ENCODE assay signal across 8 cellular contexts in the genomic region with DNA sequence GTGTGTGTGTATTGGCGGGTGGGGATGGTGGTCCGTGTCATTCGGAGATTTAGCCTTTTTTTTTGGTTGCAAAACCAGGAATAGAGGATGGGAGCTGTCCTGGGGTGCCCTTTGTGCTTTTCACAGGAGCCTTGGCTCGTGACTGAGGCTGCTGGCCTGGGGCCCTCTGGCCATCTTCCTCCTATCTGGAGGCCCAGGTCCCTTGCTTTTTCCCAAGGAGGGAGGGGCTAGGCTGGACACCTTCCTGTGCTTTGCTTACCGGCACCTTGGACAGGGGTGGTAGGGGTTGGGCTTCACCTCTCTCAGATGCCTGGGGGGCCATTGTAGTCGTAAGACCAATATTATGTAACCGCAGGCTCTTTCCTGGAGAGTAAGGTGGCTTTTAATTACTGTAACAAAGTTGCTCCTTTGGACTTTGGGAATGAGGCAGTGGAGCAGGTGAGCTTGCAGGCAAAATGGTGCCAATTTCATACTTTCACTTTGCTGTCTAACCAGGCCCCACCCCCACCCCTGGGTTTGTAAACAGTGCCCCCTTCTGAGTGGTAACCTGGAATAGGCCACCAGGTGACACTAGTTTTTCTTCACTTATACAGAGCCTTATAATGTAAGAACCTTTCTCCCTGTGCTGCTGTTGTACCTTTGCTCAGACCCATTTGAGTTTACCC. TPM values are rescaled to one million over a fixed set of nuclear protein-coding genes. Genes with fewer than 3 reads are reported as not detected.
DNase-seq lines count a peak whose midpoint lies in the region; ATAC-seq, FAIRE-seq and TF ChIP-seq lines count a peak whose summit lies in the region.

No MANE protein-coding gene starts in this region.

- DNase-seq in A549 (ENCODE audit: low read depth in 1 of 2, low spot score in 1 of 2) (peak; percentile 61 to 65), GM18507 (ENCODE audit: extremely low spot score, insufficient read length, low read depth) (peak; percentile 43), NCI-H2196 (lab: John Stamatoyannopoulos, UW; ENCODE audit: unreplicated experiment) (peak; percentile 33), activated T-cell treated with anti-CD3 and anti-CD28 coated beads for 24 hours (ENCODE audit: low read depth) (peak; percentile 21), natural killer cell (peak; percentile 19), type B pancreatic cell (ENCODE audit: extremely low spot score, unreplicated experiment) (peak; percentile 65), ureter (ENCODE audit: low spot score) (no peak)

- H3K9me3 Mint-ChIP-seq in natural killer cell = no peaks in the 10 kb centered on the region
- no peaks in the 10 kb centered on the region for H3K9me3 Mint-ChIP-seq in type B pancreatic cell

- peak; percentile 46 for FAIRE-seq in A549 (lab: Jason Lieb, UNC)
- peak; percentile 75 for FAIRE-seq in GM18507 (lab: Jason Lieb, UNC)

- peaks cover 37 to 59% of the 10 kb centered on the region in 2 donors for H3K4me1 Mint-ChIP-seq in natural killer cell
- H3K4me1 Mint-ChIP-seq in type B pancreatic cell (ENCODE audit: unreplicated experiment) = peaks cover 55% of the 10 kb centered on the region

- H3K27ac Mint-ChIP-seq in natural killer cell (peak overlapping the region; percentile 66 to 84), type B pancreatic cell (peak overlapping the region; percentile 83)

- H3K4me1 ChIP-seq in A549 (peaks cover 18% of the 10 kb centered on the region), esophagus (ENCODE audit: control insufficient read depth in 2 of 2, insufficient read depth in 2 of 2, low read length in 1 of 2) (peaks cover 2 to 17% of the 10 kb centered on the region in 2 donors)

- TF ChIP-seq EP300 in A549 (IDR thresholded peaks at IDR 0.05) = no peak

- H3K27me3 Mint-ChIP-seq in natural killer cell (ENCODE audit: low read depth in 2 of 2) = peaks cover 0 to 8% of the 10 kb centered on the region in 2 donors
- peaks cover 6% of the 10 kb centered on the region for H3K27me3 Mint-ChIP-seq in type B pancreatic cell

- H3K9me3 ChIP-seq in A549 (no peaks in the 10 kb centered on the region), esophagus (ENCODE audit: control insufficient read depth in 2 of 2, insufficient read depth in 1 of 2, low read depth in 1 of 2, low read length in 1 of 2) (no peaks in the 10 kb centered on the region)

- TF ChIP-seq RAD21 in A549 (conservative IDR thresholded peaks at IDR 0.05 in 1 of 2, IDR thresholded peaks at IDR 0.05 in 1 of 2) = no peak; a peak in 2 of 5 replicates

- TF ChIP-seq CTCF in A549 (IDR thresholded peaks at IDR 0.05) (peak; percentile 44), natural killer cell (IDR thresholded peaks at IDR 0.05) (no peak), type B pancreatic cell (conservative IDR thresholded peaks at IDR 0.05) (peak; percentile 51)

- no peaks in the 10 kb centered on the region for H3K27me3 ChIP-seq in esophagus (ENCODE audit: control insufficient read depth in 1 of 2, insufficient read depth in 2 of 2, low read length in 2 of 2)

- no peak for TF ChIP-seq POLR2A in A549 (IDR thresholded peaks at IDR 0.05; ENCODE audit: low read length)

- H3K27ac ChIP-seq in A549 (peak overlapping the region; percentile 85 to 90), esophagus (ENCODE audit: low read depth in 2 of 2, low read length in 1 of 2) (peak overlapping the region; percentile 88 to 92)

- H3K4me3 Mint-ChIP-seq in natural killer cell (peak overlapping the region; percentile 88), type B pancreatic cell (peak overlapping the region; percentile 92)

- H3K4me3 ChIP-seq in A549 = peak overlapping the region; percentile 95
- H3K4me3 ChIP-seq in esophagus (ENCODE audit: low read depth in 1 of 2, low read length in 2 of 2) = peak overlapping the region; percentile 89 to 100

- peak overlapping the region; percentile 97 for H3K4me2 ChIP-seq in A549

- 2% methylated on average over 7 of the region's 7 CpGs for WGBS in A549 (ENCODE audit: missing lambda C conversion rate)
- WGBS in esophagus, 2 donors = 1% methylated on average over 7 of the region's 7 CpGs

- peaks cover 16% of the 10 kb centered on the region for H3K36me3 Mint-ChIP-seq in natural killer cell
- peaks cover 36% of the 10 kb centered on the region for H3K36me3 Mint-ChIP-seq in type B pancreatic cell

- CTCF ChIA-PET in A549 (lab: Yijun Ruan, JAX) = interaction anchor here (0.7 to 1.0 kb wide), 2 partner anchors 25 to 206 kb away, joined by 3 read pairs; no protein-coding TSS in a partner anchor

- peaks cover 6 to 18% of the 10 kb centered on the region in 2 donors for H3K36me3 ChIP-seq in esophagus (ENCODE audit: control insufficient read depth in 2 of 2, insufficient read depth in 2 of 2, low read length in 1 of 2)

- POLR2A ChIA-PET in A549 (lab: Yijun Ruan, JAX) = interaction anchor here (1.0 to 3.6 kb wide), 5 partner anchors 28 to 84 kb away, joined by 4 to 86 read pairs (median 4); a partner anchor contains a TSS

- ATAC-seq in A549 (peak; percentile 14 to 28; a peak in 5 of 6 replicates), natural killer cell (no peak)

- intact Hi-C loops in natural killer cell (cut with micrococcal nuclease) = loop anchor here (5.0 kb wide), 1 partner anchor 77 kb away; a partner anchor contains a TSS

TF ChIP-seq in A549, 52 proteins besides CTCF, POLR2A, EP300 and RAD21:
- TF ChIP-seq ZC3H11A (IDR thresholded peaks at IDR 0.05) (no peak), SMC3 (IDR thresholded peaks at IDR 0.05) (peak; percentile 23; the same call in 1 of the 3 replicates), HOXB5 (CRISPR knock-in tag; IDR thresholded peaks at IDR 0.05) (no peak)
- TF ChIP-seq, protein P1, sequence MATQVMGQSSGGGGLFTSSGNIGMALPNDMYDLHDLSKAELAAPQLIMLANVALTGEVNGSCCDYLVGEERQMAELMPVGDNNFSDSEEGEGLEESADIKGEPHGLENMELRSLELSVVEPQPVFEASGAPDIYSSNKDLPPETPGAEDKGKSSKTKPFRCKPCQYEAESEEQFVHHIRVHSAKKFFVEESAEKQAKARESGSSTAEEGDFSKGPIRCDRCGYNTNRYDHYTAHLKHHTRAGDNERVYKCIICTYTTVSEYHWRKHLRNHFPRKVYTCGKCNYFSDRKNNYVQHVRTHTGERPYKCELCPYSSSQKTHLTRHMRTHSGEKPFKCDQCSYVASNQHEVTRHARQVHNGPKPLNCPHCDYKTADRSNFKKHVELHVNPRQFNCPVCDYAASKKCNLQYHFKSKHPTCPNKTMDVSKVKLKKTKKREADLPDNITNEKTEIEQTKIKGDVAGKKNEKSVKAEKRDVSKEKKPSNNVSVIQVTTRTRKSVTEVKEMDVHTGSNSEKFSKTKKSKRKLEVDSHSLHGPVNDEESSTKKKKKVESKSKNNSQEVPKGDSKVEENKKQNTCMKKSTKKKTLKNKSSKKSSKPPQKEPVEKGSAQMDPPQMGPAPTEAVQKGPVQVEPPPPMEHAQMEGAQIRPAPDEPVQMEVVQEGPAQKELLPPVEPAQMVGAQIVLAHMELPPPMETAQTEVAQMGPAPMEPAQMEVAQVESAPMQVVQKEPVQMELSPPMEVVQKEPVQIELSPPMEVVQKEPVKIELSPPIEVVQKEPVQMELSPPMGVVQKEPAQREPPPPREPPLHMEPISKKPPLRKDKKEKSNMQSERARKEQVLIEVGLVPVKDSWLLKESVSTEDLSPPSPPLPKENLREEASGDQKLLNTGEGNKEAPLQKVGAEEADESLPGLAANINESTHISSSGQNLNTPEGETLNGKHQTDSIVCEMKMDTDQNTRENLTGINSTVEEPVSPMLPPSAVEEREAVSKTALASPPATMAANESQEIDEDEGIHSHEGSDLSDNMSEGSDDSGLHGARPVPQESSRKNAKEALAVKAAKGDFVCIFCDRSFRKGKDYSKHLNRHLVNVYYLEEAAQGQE (IDR thresholded peaks at IDR 0.05) = peak; percentile 69

RNA-seq across cellular contexts. Expression of a gene that starts 1.2 kb away (rescaled TPM):
- polyA plus RNA-seq in A549 (2011; rRNA removed) = 19.6 TPM in 2 replicates
- 11.2 and 12.0 TPM in 2 replicates for polyA plus RNA-seq in A549 (2012; cell fraction: cytosol; rRNA removed)
- 6.1 and 7.7 TPM in 2 replicates for polyA plus RNA-seq in A549 (2012; cell fraction: nucleus; rRNA removed)
- 33.2 to 34.1 TPM (median 33.7 TPM) in 3 replicates for polyA plus RNA-seq in A549 (2017; fragmentation: RNase III; extraction: RNeasy Plus Mini Kit Qiagen cat#74134 plus additional on column Dnase treatment)
- 13.6 and 13.9 TPM in 2 replicates for polyA minus RNA-seq in A549 (2011; rRNA and poly(A)+ RNA removed)
- 10 to 100 TPM; 14.8 to 15.3 TPM for polyA plus RNA-seq in esophagus
- total RNA-seq in natural killer cell = 10 to 100 TPM; 25.6 to 37.0 (median 36.1) TPM
- total RNA-seq in type B pancreatic cell (ENCODE audit: low replicate concordance) = 41.6 and 42.5 TPM in 2 replicates
- total RNA-seq in ureter = 52.3 TPM

Comparison
In these comparisons a context has a peak if more than half of its experiments do, and no peak if none do; other contexts are left out.
1. ATAC-seq: peak in A549 (2 of 2); none in natural killer cell (0 of 3).